In the genomic region with DNA sequence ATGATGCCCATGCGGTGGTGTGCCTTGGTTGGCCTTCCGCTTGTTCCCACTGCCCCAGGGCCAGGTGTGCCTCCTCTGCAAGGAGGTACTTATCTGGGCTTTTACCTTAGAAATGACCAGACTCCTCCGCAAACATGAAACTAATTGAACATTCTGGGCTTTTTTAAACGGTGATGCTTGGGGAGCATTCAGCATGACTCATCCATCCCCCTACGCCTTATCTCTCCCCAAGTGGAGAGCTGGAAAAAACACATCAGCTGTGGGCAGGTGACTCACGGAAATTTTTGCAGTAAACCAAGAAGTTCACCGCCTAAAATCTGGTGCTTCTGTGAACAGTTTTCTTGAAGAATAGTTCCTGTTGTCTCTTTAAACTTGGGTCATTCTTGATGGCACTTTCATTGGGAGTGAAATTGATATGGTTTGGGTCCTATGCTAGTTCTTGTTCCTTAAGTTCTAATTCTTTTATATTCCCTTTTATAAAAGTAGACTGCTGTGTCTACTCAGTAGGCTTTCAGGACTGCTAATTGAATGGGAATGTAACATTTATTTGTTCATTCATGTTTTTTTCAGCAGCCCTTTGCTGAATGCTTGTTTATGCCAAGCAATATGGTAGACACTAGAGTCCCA, we compare ENCODE assay signal across 8 cellular contexts. TPM values are rescaled to one million over a fixed set of nuclear protein-coding genes. Genes with fewer than 3 reads are reported as not detected.
DNase-seq lines count a peak whose midpoint lies in the region; ATAC-seq and TF ChIP-seq lines count a peak whose summit lies in the region.

No MANE protein-coding gene starts in this region.

- peak overlapping the region; percentile 73 for H3K4me3 Mint-ChIP-seq in activated T-cell treated with anti-CD3 and anti-CD28 coated beads, Interleukin-2, amount 50 U/mL, for 4 hours
- H3K4me3 Mint-ChIP-seq in stimulated activated effector memory CD8-positive, alpha-beta T cell treated with anti-CD3 and anti-CD28 coated beads, Interleukin-12 subunit alpha, Interleukin-12 subunit beta, amount 100 ng/mL, for 72 hours: peak overlapping the region; percentile 58
- H3K4me3 Mint-ChIP-seq in glutamatergic neuron (ENCODE audit: unreplicated experiment): no peak overlapping the region

- no peak overlapping the region for H3K9ac ChIP-seq in PC-3 (ENCODE audit: low read length)

- peak; percentile 5 for DNase-seq in PC-3
- DNase-seq in activated T-cell treated with anti-CD3 and anti-CD28 coated beads, Interleukin-2, amount 50 U/mL, for 4 hours: peak; percentile 81
- DNase-seq in hepatic stellate cell (ENCODE audit: low spot score): peak; percentile 45
- peak; percentile 39 to 81 for DNase-seq in stimulated activated effector memory CD8-positive, alpha-beta T cell treated with anti-CD3 and anti-CD28 coated beads, Interleukin-12 subunit alpha, Interleukin-12 subunit beta, amount 100 ng/mL, for 72 hours (ENCODE audit: low spot score in 2 of 2)
- DNase-seq in glutamatergic neuron: no peak
- DNase-seq in GM10266 (ENCODE audit: extremely low spot score): no peak

- H3K4me3 ChIP-seq in PC-3 (ENCODE audit: low read length): no peak overlapping the region

- POLR2A ChIA-PET in PC-3 (lab: Charles Lee; ENCODE audit: unreplicated experiment): no interaction called here

- no peak overlapping the region for H3K4me2 ChIP-seq in PC-3 (ENCODE audit: low read length)

- H3K9me3 ChIP-seq in PC-3 (ENCODE audit: low read length): no peaks in the 10 kb centered on the region

- peaks cover 81% of the 10 kb centered on the region for H3K36me3 Mint-ChIP-seq in activated T-cell treated with anti-CD3 and anti-CD28 coated beads, Interleukin-2, amount 50 U/mL, for 4 hours (ENCODE audit: insufficient read depth)
- H3K36me3 Mint-ChIP-seq in stimulated activated effector memory CD8-positive, alpha-beta T cell treated with anti-CD3 and anti-CD28 coated beads, Interleukin-12 subunit alpha, Interleukin-12 subunit beta, amount 100 ng/mL, for 72 hours: peaks cover 99% of the 10 kb centered on the region
- peaks cover 16% of the 10 kb centered on the region for H3K36me3 Mint-ChIP-seq in glutamatergic neuron (ENCODE audit: unreplicated experiment)

- no peaks in the 10 kb centered on the region for H4K20me1 ChIP-seq in PC-3 (ENCODE audit: low read length)

- H3K27me3 Mint-ChIP-seq in activated T-cell treated with anti-CD3 and anti-CD28 coated beads, Interleukin-2, amount 50 U/mL, for 4 hours (ENCODE audit: low read depth): no peaks in the 10 kb centered on the region
- no peaks in the 10 kb centered on the region for H3K27me3 Mint-ChIP-seq in glutamatergic neuron (ENCODE audit: unreplicated experiment)

- TF ChIP-seq CTCF in PC-3 (conservative IDR thresholded peaks at IDR 0.05; ENCODE audit: low read depth, low read length) (no peak), glutamatergic neuron (IDR thresholded peaks at IDR 0.05; ENCODE audit: partially characterized antibody, unreplicated experiment) (no peak), GM10266 (IDR thresholded peaks at IDR 0.05; ENCODE audit: control insufficient read depth, insufficient read depth, low read depth, missing control alignments) (no peak)

- no peak overlapping the region for H3K27ac ChIP-seq in PC-3 (ENCODE audit: low read length)

- H3F3A ChIP-seq in PC-3 (ENCODE audit: low read length, unreplicated experiment): no peaks in the 10 kb centered on the region

- BruUV-seq in PC-3 (replicated peaks; lab: Mats Ljungman, UMichigan): no TSS peak

- H2AFZ ChIP-seq in PC-3 (ENCODE audit: low read length): no peak overlapping the region

- CTCF ChIA-PET in PC-3 (lab: Charles Lee): no interaction called here

- peak overlapping the region; percentile 94 for H3K27ac Mint-ChIP-seq in stimulated activated effector memory CD8-positive, alpha-beta T cell treated with anti-CD3 and anti-CD28 coated beads, Interleukin-12 subunit alpha, Interleukin-12 subunit beta, amount 100 ng/mL, for 72 hours
- H3K27ac Mint-ChIP-seq in glutamatergic neuron (ENCODE audit: unreplicated experiment): no peak overlapping the region

- peaks cover 77% of the 10 kb centered on the region for H3K4me1 Mint-ChIP-seq in activated T-cell treated with anti-CD3 and anti-CD28 coated beads, Interleukin-2, amount 50 U/mL, for 4 hours (ENCODE audit: low read depth)
- H3K4me1 Mint-ChIP-seq in stimulated activated effector memory CD8-positive, alpha-beta T cell treated with anti-CD3 and anti-CD28 coated beads, Interleukin-12 subunit alpha, Interleukin-12 subunit beta, amount 100 ng/mL, for 72 hours: peaks cover 66% of the 10 kb centered on the region
- H3K4me1 Mint-ChIP-seq in glutamatergic neuron (ENCODE audit: low read depth, unreplicated experiment): no peaks in the 10 kb centered on the region

- intact Hi-C loops in PC-3 (cut with micrococcal nuclease): no loop called here

- no peaks in the 10 kb centered on the region for H3K9me2 ChIP-seq in PC-3 (replicated peaks; ENCODE audit: low read length)

- no peaks in the 10 kb centered on the region for H3K79me2 ChIP-seq in PC-3 (ENCODE audit: low read length)

- H3K9me3 Mint-ChIP-seq in activated T-cell treated with anti-CD3 and anti-CD28 coated beads, Interleukin-2, amount 50 U/mL, for 4 hours: peaks cover 13% of the 10 kb centered on the region
- H3K9me3 Mint-ChIP-seq in stimulated activated effector memory CD8-positive, alpha-beta T cell treated with anti-CD3 and anti-CD28 coated beads, Interleukin-12 subunit alpha, Interleukin-12 subunit beta, amount 100 ng/mL, for 72 hours: peaks cover 12% of the 10 kb centered on the region
- H3K9me3 Mint-ChIP-seq in glutamatergic neuron (ENCODE audit: unreplicated experiment): peaks cover 3% of the 10 kb centered on the region

- H3K36me3 ChIP-seq in PC-3 (ENCODE audit: low read depth, low read length): peaks cover 19% of the 10 kb centered on the region; the same call in 1 of the 2 replicates

- ATAC-seq in PC-3: peak; percentile 15; the same call in 1 of the 2 replicates
- ATAC-seq in activated T-cell treated with anti-CD3 and anti-CD28 coated beads, Interleukin-2, amount 50 U/mL, for 4 hours: peak; percentile 58 to 66
- ATAC-seq in stimulated activated effector memory CD8-positive, alpha-beta T cell treated with anti-CD3 and anti-CD28 coated beads, Interleukin-12 subunit alpha, Interleukin-12 subunit beta, amount 100 ng/mL, for 72 hours: peak; percentile 79
- no peak for ATAC-seq in GM21423 (IDR thresholded peaks at IDR 0.05; ENCODE audit: unreplicated experiment)
- no peak for ATAC-seq in HG02798 (IDR thresholded peaks at IDR 0.05; ENCODE audit: poor library complexity, unreplicated experiment)

- no peaks in the 10 kb centered on the region for H3K27me3 ChIP-seq in PC-3 (ENCODE audit: low read length)

- H3K4me1 ChIP-seq in PC-3 (ENCODE audit: insufficient read depth, low read length): no peaks in the 10 kb centered on the region

RNA-seq across cellular contexts. Expression of gene SFXN1, which starts 39.6 kb away (rescaled TPM):
- 46.5 and 54.4 TPM in 2 replicates for total RNA-seq in PC-3 (2014; rRNA removed)
- 100 to 1,000 TPM; 345 to 411 (median 373) TPM for total RNA-seq in activated T-cell treated with anti-CD3 and anti-CD28 coated beads, Interleukin-2, amount 50 U/mL, for 4 hours
- 67.7 TPM for total RNA-seq in glutamatergic neuron (ENCODE audit: unreplicated experiment)

Comparison
In these comparisons a context has a peak if more than half of its experiments do, and no peak if none do; other contexts are left out.
1. ATAC-seq: peak in PC-3 (single experiment), activated T-cell treated with anti-CD3 and anti-CD28 coated beads, Interleukin-2, amount 50 U/mL, for 4 hours (2 of 2) and stimulated activated effector memory CD8-positive, alpha-beta T cell treated with anti-CD3 and anti-CD28 coated beads, Interleukin-12 subunit alpha, Interleukin-12 subunit beta, amount 100 ng/mL, for 72 hours (single experiment); none in GM21423 (single experiment) and HG02798 (single experiment).
2. DNase-seq: peak in PC-3 (single experiment), activated T-cell treated with anti-CD3 and anti-CD28 coated beads, Interleukin-2, amount 50 U/mL, for 4 hours (single experiment), hepatic stellate cell (single experiment) and stimulated activated effector memory CD8-positive, alpha-beta T cell treated with anti-CD3 and anti-CD28 coated beads, Interleukin-12 subunit alpha, Interleukin-12 subunit beta, amount 100 ng/mL, for 72 hours (2 of 2); none in glutamatergic neuron (single experiment) and GM10266 (single experiment).